8 cellular contexts compared by ENCODE assay signal in the genomic region with DNA sequence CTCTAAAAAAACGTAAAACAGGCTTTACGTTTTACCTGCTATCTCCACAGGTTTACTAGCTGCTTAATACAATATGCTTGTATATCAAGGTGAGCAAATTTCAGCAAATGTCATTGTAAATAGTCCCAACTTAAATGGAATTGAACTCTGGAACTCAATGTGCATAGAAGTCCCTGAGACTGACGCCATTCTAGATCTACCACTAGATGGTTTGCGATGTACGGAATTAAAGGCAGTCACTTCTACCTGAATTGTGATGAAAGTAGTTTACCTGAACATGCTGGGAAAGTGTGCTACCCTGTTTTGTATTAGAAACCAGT. TPM values are rescaled to one million over a fixed set of nuclear protein-coding genes. Genes with fewer than 3 reads are reported as not detected.
DNase-seq lines count a peak whose midpoint lies in the region; ATAC-seq and TF ChIP-seq lines count a peak whose summit lies in the region.

No MANE protein-coding gene starts in this region.

- H3K4me3 ChIP-seq in WI38 (ENCODE audit: low read depth, low read length) (peak overlapping the region; percentile 94), sigmoid colon (peak overlapping the region; percentile 70 to 91 (median 78))

- no peaks in the 10 kb centered on the region for H3K27me3 Mint-ChIP-seq in stimulated activated naive CD8-positive, alpha-beta T cell treated with anti-CD3 and anti-CD28 coated beads, Interleukin-15, Interleukin-2, amounts not matched to agents 100 ng/mL and 50 ng/mL, for 24 hours

- H3K36me3 Mint-ChIP-seq in stimulated activated naive CD8-positive, alpha-beta T cell treated with anti-CD3 and anti-CD28 coated beads, Interleukin-15, Interleukin-2, amounts not matched to agents 100 ng/mL and 50 ng/mL, for 24 hours (ENCODE audit: low read depth): peaks cover 4% of the 10 kb centered on the region

- peak overlapping the region; percentile 89 to 97 (median 96) for H3K27ac ChIP-seq in sigmoid colon

- peaks cover 0 to 36% (median 25%) of the 10 kb centered on the region in 4 donors for H3K4me1 ChIP-seq in sigmoid colon

- no peak for TF ChIP-seq EP300 in sigmoid colon (IDR thresholded peaks at IDR 0.05)

- peak overlapping the region; percentile 96 for H3K4me3 Mint-ChIP-seq in stimulated activated naive CD8-positive, alpha-beta T cell treated with anti-CD3 and anti-CD28 coated beads, Interleukin-15, Interleukin-2, amounts not matched to agents 100 ng/mL and 50 ng/mL, for 24 hours

- no peaks in the 10 kb centered on the region for H3K36me3 ChIP-seq in sigmoid colon

- intact Hi-C loops in sigmoid colon (cut with DNase I): no loop called here

- peak overlapping the region; percentile 96 for H3K27ac Mint-ChIP-seq in stimulated activated naive CD8-positive, alpha-beta T cell treated with anti-CD3 and anti-CD28 coated beads, Interleukin-15, Interleukin-2, amounts not matched to agents 100 ng/mL and 50 ng/mL, for 24 hours

- no peak for TF ChIP-seq POLR2A in sigmoid colon (IDR thresholded peaks at IDR 0.05)

- TF ChIP-seq CTCF in WI38 (IDR thresholded peaks at IDR 0.05; ENCODE audit: low read depth, low read length): no peak
- TF ChIP-seq CTCF in sigmoid colon (IDR thresholded peaks at IDR 0.05): no peak
- TF ChIP-seq CTCF in GM10266 (IDR thresholded peaks at IDR 0.05; ENCODE audit: control insufficient read depth, insufficient read depth, low read depth, missing control alignments): no peak

- no peaks in the 10 kb centered on the region for H3K9me3 ChIP-seq in sigmoid colon

- no peaks in the 10 kb centered on the region for H3K27me3 ChIP-seq in sigmoid colon

- no peak for ATAC-seq in stimulated activated naive CD8-positive, alpha-beta T cell treated with anti-CD3 and anti-CD28 coated beads, Interleukin-15, Interleukin-2, amounts not matched to agents 100 U/mL and 50 U/mL, for 24 hours
- no peak for ATAC-seq in GM18517 (IDR thresholded peaks at IDR 0.05; ENCODE audit: unreplicated experiment)

- no peak for DNase-seq in stimulated activated naive CD8-positive, alpha-beta T cell treated with anti-CD3 and anti-CD28 coated beads, Interleukin-15, Interleukin-2, amounts not matched to agents 100 U/mL and 50 U/mL, for 24 hours
- DNase-seq in globus pallidus (ENCODE audit: low spot score) (peak; percentile 27), sigmoid colon (no peak), retina (no peak), GM10266 (ENCODE audit: extremely low spot score) (no peak)

- H3K9me3 Mint-ChIP-seq in stimulated activated naive CD8-positive, alpha-beta T cell treated with anti-CD3 and anti-CD28 coated beads, Interleukin-15, Interleukin-2, amounts not matched to agents 100 ng/mL and 50 ng/mL, for 24 hours: no peaks in the 10 kb centered on the region

- peaks cover 41% of the 10 kb centered on the region for H3K4me1 Mint-ChIP-seq in stimulated activated naive CD8-positive, alpha-beta T cell treated with anti-CD3 and anti-CD28 coated beads, Interleukin-15, Interleukin-2, amounts not matched to agents 100 ng/mL and 50 ng/mL, for 24 hours (ENCODE audit: low read depth)

- 14 to 27% methylated on average over 5 of the region's 5 CpGs for WGBS in sigmoid colon, 2 donors

RNA-seq across cellular contexts. Expression of a gene that starts 0.8 kb away (rescaled TPM):
- 10 to 100 TPM; 43.8 to 80.9 (median 52.0) TPM for total RNA-seq in sigmoid colon
- 10 to 100 TPM in 2 of 3 donors, 1 to 10 TPM in 1; 9.6 to 12.1 (median 10.2) TPM for polyA plus RNA-seq in sigmoid colon
